27 cellular contexts compared by ENCODE assay signal in the genomic region with DNA sequence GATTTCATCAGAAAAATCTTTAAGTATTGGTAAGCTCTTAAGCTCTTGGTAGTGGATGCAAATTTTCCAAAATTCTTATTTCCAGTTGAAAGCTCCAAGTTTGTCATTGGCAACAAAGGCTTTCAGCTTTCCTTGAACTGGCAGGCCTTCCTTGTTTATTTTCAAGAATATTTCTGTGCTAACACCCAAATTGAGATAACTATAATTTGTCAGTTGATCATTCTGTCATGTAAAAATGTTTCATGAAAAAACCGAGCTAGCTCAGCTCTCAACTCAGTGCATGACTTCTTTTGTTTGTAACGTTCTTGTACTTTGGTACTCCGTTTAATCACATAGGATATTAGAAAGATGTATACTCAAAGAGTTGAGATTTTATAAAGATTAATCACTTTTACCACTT. TPM values are rescaled to one million over a fixed set of nuclear protein-coding genes. Genes with fewer than 3 reads are reported as not detected.
"Had no signal": no experiment of that assay in that cellular context is flagged by ENCODE, and none has a peak within 500 bp of the region (broad histone marks: within the 10 kb centered on the region; RNA-seq: fewer than 3 reads in every experiment).

No MANE protein-coding gene starts in this region.

- H3K9me3 Mint-ChIP-seq: activated CD4-positive, alpha-beta memory T cell treated with anti-CD3 and anti-CD28 coated beads, Interleukin-2, amount 10 ng/mL, durations not matched to agents 7 days and 5 days; activated CD4-positive, alpha-beta T cell treated with anti-CD3 and anti-CD28 coated beads, Interleukin-2, amount 10 ng/mL, durations not matched to agents 7 days and 5 days; activated naive CD4-positive, alpha-beta T cell treated with anti-CD3 and anti-CD28 coated beads, Interleukin-2, amount 10 ng/mL, durations not matched to agents 7 days and 5 days; activated naive CD4-positive, alpha-beta T cell treated with anti-CD3 and anti-CD28 coated beads, Interleukin-2, amount 50 U/mL, for 72 hours; activated T-cell treated with anti-CD3 and anti-CD28 coated beads, Interleukin-2, amount 50 U/mL, for 24 hours; activated T-cell treated with anti-CD3 and anti-CD28 coated beads, Interleukin-2, amount 50 U/mL, for 72 hours; brain had no signal

- H3K27ac Mint-ChIP-seq: activated CD4-positive, alpha-beta memory T cell treated with anti-CD3 and anti-CD28 coated beads, Interleukin-2, amount 10 ng/mL, durations not matched to agents 7 days and 5 days; activated CD4-positive, alpha-beta T cell treated with anti-CD3 and anti-CD28 coated beads, Interleukin-2, amount 10 ng/mL, durations not matched to agents 7 days and 5 days; activated naive CD4-positive, alpha-beta T cell treated with anti-CD3 and anti-CD28 coated beads, Interleukin-2, amount 10 ng/mL, durations not matched to agents 7 days and 5 days; activated naive CD4-positive, alpha-beta T cell treated with anti-CD3 and anti-CD28 coated beads, Interleukin-2, amount 50 U/mL, for 72 hours; activated T-cell treated with anti-CD3 and anti-CD28 coated beads, Interleukin-2, amount 50 U/mL, for 24 hours; activated T-cell treated with anti-CD3 and anti-CD28 coated beads, Interleukin-2, amount 50 U/mL, for 72 hours; brain had no signal

- ATAC-seq: activated naive CD4-positive, alpha-beta T cell treated with anti-CD3 and anti-CD28 coated beads, Interleukin-2, amount 50 U/mL, for 72 hours; activated T-cell treated with anti-CD3 and anti-CD28 coated beads, Interleukin-2, amount 50 U/mL, for 72 hours had no signal

- H3K27me3 ChIP-seq: adrenal gland, ascending aorta, breast epithelium, cardiac muscle cell, esophagus squamous epithelium had no signal

- H3K4me3 ChIP-seq: adrenal gland, ascending aorta, breast epithelium, cardiac muscle cell, esophagus squamous epithelium had no signal

- H3K36me3 Mint-ChIP-seq: activated naive CD4-positive, alpha-beta T cell treated with anti-CD3 and anti-CD28 coated beads, Interleukin-2, amount 10 ng/mL, durations not matched to agents 7 days and 5 days; activated naive CD4-positive, alpha-beta T cell treated with anti-CD3 and anti-CD28 coated beads, Interleukin-2, amount 50 U/mL, for 72 hours had no signal

- H3K27me3 Mint-ChIP-seq: activated CD4-positive, alpha-beta memory T cell treated with anti-CD3 and anti-CD28 coated beads, Interleukin-2, amount 10 ng/mL, durations not matched to agents 7 days and 5 days; activated naive CD4-positive, alpha-beta T cell treated with anti-CD3 and anti-CD28 coated beads, Interleukin-2, amount 10 ng/mL, durations not matched to agents 7 days and 5 days; activated T-cell treated with anti-CD3 and anti-CD28 coated beads, Interleukin-2, amount 50 U/mL, for 24 hours; brain had no signal

- H3K4me1 Mint-ChIP-seq: activated CD4-positive, alpha-beta memory T cell treated with anti-CD3 and anti-CD28 coated beads, Interleukin-2, amount 10 ng/mL, durations not matched to agents 7 days and 5 days; activated CD4-positive, alpha-beta T cell treated with anti-CD3 and anti-CD28 coated beads, Interleukin-2, amount 10 ng/mL, durations not matched to agents 7 days and 5 days; activated naive CD4-positive, alpha-beta T cell treated with anti-CD3 and anti-CD28 coated beads, Interleukin-2, amount 10 ng/mL, durations not matched to agents 7 days and 5 days; brain had no signal

- H3K4me3 Mint-ChIP-seq: activated CD4-positive, alpha-beta memory T cell treated with anti-CD3 and anti-CD28 coated beads, Interleukin-2, amount 10 ng/mL, durations not matched to agents 7 days and 5 days; activated CD4-positive, alpha-beta T cell treated with anti-CD3 and anti-CD28 coated beads, Interleukin-2, amount 10 ng/mL, durations not matched to agents 7 days and 5 days; activated naive CD4-positive, alpha-beta T cell treated with anti-CD3 and anti-CD28 coated beads, Interleukin-2, amount 10 ng/mL, durations not matched to agents 7 days and 5 days; activated T-cell treated with anti-CD3 and anti-CD28 coated beads, Interleukin-2, amount 50 U/mL, for 24 hours; activated T-cell treated with anti-CD3 and anti-CD28 coated beads, Interleukin-2, amount 50 U/mL, for 72 hours; brain had no signal

- H3K27ac ChIP-seq: adrenal gland, ascending aorta, breast epithelium, cardiac muscle cell, epithelial cell of prostate, esophagus squamous epithelium had no signal

- DNase-seq: activated CD4-positive, alpha-beta memory T cell treated with anti-CD3 and anti-CD28 coated beads, Interleukin-2, amount 10 ng/mL, durations not matched to agents 7 days and 5 days; activated CD4-positive, alpha-beta T cell treated with anti-CD3 and anti-CD28 coated beads for 1 hour; activated CD4-positive, alpha-beta T cell treated with anti-CD3 and anti-CD28 coated beads for 4 hours; activated CD4-positive, alpha-beta T cell treated with anti-CD3 and anti-CD28 coated beads, Interleukin-2, amount 10 ng/mL, durations not matched to agents 7 days and 5 days; activated CD4-positive, alpha-beta T cell treated with anti-CD3 and anti-CD28 coated beads, Interleukin-2, amount 50 U/mL, for 4 hours; activated CD8-positive, alpha-beta memory T cell treated with anti-CD3 and anti-CD28 coated beads, Interleukin-2, amount 50 U/mL, for 48 hours; activated gamma-delta T cell; activated naive CD4-positive, alpha-beta T cell; activated naive CD4-positive, alpha-beta T cell treated with anti-CD3 and anti-CD28 coated beads, Interleukin-2, amount 10 ng/mL, durations not matched to agents 7 days and 5 days; activated T-cell treated with anti-CD3 and anti-CD28 coated beads for 4 hours; activated T-cell treated with anti-CD3 and anti-CD28 coated beads, Interleukin-2, amount 50 U/mL, for 24 hours; activated T-cell treated with anti-CD3 and anti-CD28 coated beads, Interleukin-2, amount 50 U/mL, for 72 hours; adrenal gland; central memory CD4-positive, alpha-beta T cell; cerebellar nuclear complex; cortex of kidney; effector CD8-positive, alpha-beta T cell; esophagus squamous epithelium; foreskin fibroblast; T-helper 2 cell had no signal

- H3K4me1 ChIP-seq: adrenal gland, breast epithelium had no signal

- H3K9me3 ChIP-seq: adrenal gland, ascending aorta, breast epithelium, esophagus squamous epithelium had no signal

- H3K36me3 ChIP-seq: breast epithelium had no signal

RNA-seq across cellular contexts. Expression of gene CALHM6, which starts 38.9 kb away (rescaled TPM):
- total RNA-seq: ascending aorta, cardiac muscle cell, endothelial cell of umbilical vein had no signal
